Comparison of ENCODE assay signal across 24 cellular contexts in genomic region chr4:155735506-155735905, GRCh38. TPM values are rescaled to one million over a fixed set of nuclear protein-coding genes. Genes with fewer than 3 reads are reported as not detected.
DNase-seq lines count a peak whose midpoint lies in the region; ATAC-seq, FAIRE-seq and TF ChIP-seq lines count a peak whose summit lies in the region.
"Had no signal": no experiment of that assay in that cellular context is flagged by ENCODE, and none has a peak within 500 bp of the region (broad histone marks: within the 10 kb centered on the region; RNA-seq: fewer than 3 reads in every experiment).

No MANE protein-coding gene starts in this region.

- no peak overlapping the region for H2AK5ac ChIP-seq in IMR-90 (ENCODE audit: low read depth, low read length)

- H3K27ac ChIP-seq in IMR-90 (ENCODE audit: insufficient read depth, low read length) (no peak overlapping the region), GM12878 (ENCODE audit: control insufficient read depth, insufficient read depth) (no peak overlapping the region), colonic mucosa (no peak overlapping the region)

- DNase-seq in IMR-90 (peak; percentile 39), GM12878 (ENCODE audit: low read depth, low spot score) (no peak), fibroblast of peridontal ligament (ENCODE audit: extremely low read depth) (peak; percentile 67), sciatic nerve (ENCODE audit: low spot score) (no peak), colonic mucosa (no peak), HAP-1 (ENCODE audit: low spot score in 2 of 2) (no peak), NCI-H1048 (lab: John Stamatoyannopoulos, UW) (no peak)
- DNase-seq: ACHN; Caco-2; CD4-positive, CD25-positive, alpha-beta regulatory T cell; HFFc6; KG1; NCI-H1417 treated with DMSO at 0.1 percent for 48 hours; NCI-H187 treated with DMSO at 0.1 percent for 48 hours; NCI-H226; NCI-H526; PC-3; RPMI8226; SIG-M5 had no signal

- no peak overlapping the region for H4K8ac ChIP-seq in IMR-90 (ENCODE audit: low read depth in 2 of 2, low read length in 2 of 2)

- intact Hi-C loops in IMR-90 (cut with micrococcal nuclease) (loop anchor here (5.0 kb wide), 1 partner anchor 38 kb away; no protein-coding TSS in a partner anchor), GM12878 (cut with micrococcal nuclease; ENCODE audit: unreplicated experiment) (no loop called here), sciatic nerve (cut with DNase I) (no loop called here), colonic mucosa (cut with DNase I) (no loop called here)

- H3K23ac ChIP-seq in IMR-90 (ENCODE audit: low read depth, low read length) = no peak overlapping the region

- H2AK9ac ChIP-seq in IMR-90 (replicated peaks; ENCODE audit: low read depth, low read length, poor library complexity) = no peak overlapping the region

- ATAC-seq in IMR-90 (ENCODE audit: low read depth) (no peak), GM12878 (peak; percentile 60), sciatic nerve (peak; percentile 45)
- ATAC-seq: HepG2, PC-3, SK-N-SH treated with all-trans-retinoic acid at 6 μM for 48 hours had no signal

- no peak overlapping the region for H4K5ac ChIP-seq in IMR-90 (ENCODE audit: low read depth, low read length)

- H2BK5ac ChIP-seq in IMR-90 (ENCODE audit: low read depth, low read length, poor library complexity, severe bottlenecking) = no peak overlapping the region

- no peak overlapping the region for H3K9ac ChIP-seq in IMR-90 (ENCODE audit: low read depth, low read length)
- no peak overlapping the region for H3K9ac ChIP-seq in GM12878 (ENCODE audit: control insufficient read depth, insufficient read depth, low read length)
- no peak overlapping the region for H3K9ac ChIP-seq in colonic mucosa (ENCODE audit: low read depth in 2 of 2, low read length in 2 of 2)

- no peak overlapping the region for H2BK15ac ChIP-seq in IMR-90 (ENCODE audit: low read depth, low read length)

- BruUV-seq in IMR-90 (replicated peaks; lab: Mats Ljungman, UMichigan) = no TSS peak
- BruUV-seq in GM12878 (replicated peaks; lab: Mats Ljungman, UMichigan) = no TSS peak

- no peaks in the 10 kb centered on the region for H3K27me3 ChIP-seq in IMR-90 (ENCODE audit: control insufficient read depth, insufficient read depth, low read length)
- no peaks in the 10 kb centered on the region for H3K27me3 ChIP-seq in GM12878 (replicated peaks in 1 of 2; ENCODE audit: control insufficient read depth in 2 of 2, insufficient read depth in 2 of 2, low read length in 1 of 2)
- no peaks in the 10 kb centered on the region for H3K27me3 ChIP-seq in colonic mucosa
- H3K27me3 ChIP-seq in HAP-1 (ENCODE audit: low read depth) = peaks cover 2% of the 10 kb centered on the region; the same call in 1 of the 2 replicates

- H2AFZ ChIP-seq in IMR-90 (replicated peaks; ENCODE audit: low read length, poor library complexity) (no peak overlapping the region), GM12878 (ENCODE audit: control insufficient read depth, low read depth, low read length) (no peak overlapping the region)

- H3K9me1 ChIP-seq in IMR-90 (ENCODE audit: insufficient read depth, low read length) = no peaks in the 10 kb centered on the region; the same call in 1 of the 2 replicates

- dilution Hi-C loops in IMR-90 (cut with HindIII; ENCODE audit: low sequenced_read_pairs, unreplicated experiment) = no loop called here

- POLR2A ChIA-PET in IMR-90 (lab: Charles Lee; ENCODE audit: unreplicated experiment) = no interaction called here
- POLR2A ChIA-PET in GM12878 (lab: Charles Lee) = interaction anchor here (1.0 to 1.5 kb wide), 2 partner anchors 13 to 36 kb away, joined by 3 read pairs; no protein-coding TSS in a partner anchor

- no peak overlapping the region for H4K91ac ChIP-seq in IMR-90 (ENCODE audit: insufficient read depth, low read depth, low read length)

- H3K79me1 ChIP-seq in IMR-90 (ENCODE audit: low read depth in 1 of 2, low read length in 2 of 2) = no peaks in the 10 kb centered on the region

- H3K4me1 ChIP-seq in IMR-90 (ENCODE audit: control insufficient read depth, insufficient read depth, low read length) = peaks cover 8% of the 10 kb centered on the region
- H3K4me1 ChIP-seq in GM12878 (ENCODE audit: control insufficient read depth, insufficient read depth, low read length) = no peaks in the 10 kb centered on the region
- H3K4me1 ChIP-seq in colonic mucosa = no peaks in the 10 kb centered on the region
- peaks cover 7% of the 10 kb centered on the region; the same call in 1 of the 2 replicates for H3K4me1 ChIP-seq in HAP-1
- H3K4me1 ChIP-seq: Caco-2 had no signal

- CTCF ChIA-PET in IMR-90 (lab: Yijun Ruan, JAX) (interaction anchor here (1.1 to 1.3 kb wide), 2 partner anchors 12 to 23 kb away, joined by 3 read pairs; partner anchors contain the start of gene GUCY1B1), GM12878 (lab: Yijun Ruan, JAX) (interaction anchor here (0.8 to 3.0 kb wide), 6 partner anchors 10 to 238 kb away, joined by 3 to 16 read pairs (median 4); no protein-coding TSS in a partner anchor)

- H3K56ac ChIP-seq in IMR-90 (ENCODE audit: extremely low read depth, insufficient read depth, low read length) = no peak overlapping the region

- H4K20me1 ChIP-seq in IMR-90 (ENCODE audit: insufficient read depth, low read length) (no peaks in the 10 kb centered on the region; the same call in 1 of the 2 replicates), GM12878 (ENCODE audit: control insufficient read depth, insufficient read depth) (no peaks in the 10 kb centered on the region)

- TF ChIP-seq RAD21 in IMR-90 (IDR thresholded peaks at IDR 0.05; ENCODE audit: low read length) = no peak
- TF ChIP-seq RAD21 in GM12878 (IDR thresholded peaks at IDR 0.05; ENCODE audit: insufficient read depth, low read depth, low read length) = no peak

- H3K4ac ChIP-seq in IMR-90 (ENCODE audit: low read depth, low read length) = no peak overlapping the region

- no peak for TF ChIP-seq EP300 in GM12878 (IDR thresholded peaks at IDR 0.05; ENCODE audit: borderline replicate concordance in 1 of 2, control insufficient read depth in 1 of 2, low read depth in 2 of 2, low read length in 2 of 2)

- SMC1A ChIA-PET in GM12878 (lab: Charles Lee; ENCODE audit: uncharacterized antibody, unreplicated experiment) = interaction anchor here (0.5 to 2.5 kb wide), 15 partner anchors 8 to 308 kb away, joined by 3 to 14 read pairs (median 3); partner anchors contain the start of gene GUCY1B1

- H3K4me2 ChIP-seq in IMR-90 (ENCODE audit: low read depth, low read length) = 0 out of 2 replicates have a peak overlapping the region, but pooled peaks have one; percentile 9
- H3K4me2 ChIP-seq in GM12878 (ENCODE audit: control insufficient read depth, insufficient read depth) = no peak overlapping the region

- TF ChIP-seq POLR2A in IMR-90 (IDR thresholded peaks at IDR 0.05; ENCODE audit: low read depth, low read length) = no peak
- TF ChIP-seq POLR2A in GM12878 (IDR thresholded peaks at IDR 0.05; ENCODE audit: low read depth, low read length) = no peak

- H2BK20ac ChIP-seq in IMR-90 (ENCODE audit: low read depth, low read length) = no peak overlapping the region

- H3K18ac ChIP-seq in IMR-90 (ENCODE audit: low read depth, low read length) = no peak overlapping the region

- no peak overlapping the region for H3K14ac ChIP-seq in IMR-90 (replicated peaks; ENCODE audit: low read depth, low read length)

- H2BK120ac ChIP-seq in IMR-90 (ENCODE audit: low read depth, low read length) = no peak overlapping the region

- H3K4me3 ChIP-seq in IMR-90 (ENCODE audit: insufficient read depth, low read depth, low read length) = no peak overlapping the region
- H3K4me3 ChIP-seq in GM12878 = no peak overlapping the region
- H3K4me3 ChIP-seq in colonic mucosa = no peak overlapping the region
- H3K4me3 ChIP-seq in HAP-1 = no peak overlapping the region

- RAD21 ChIA-PET in GM12878 (lab: Charles Lee; ENCODE audit: unreplicated experiment) = interaction anchor here (0.7 to 1.9 kb wide), 8 partner anchors 10 to 218 kb away, joined by 3 to 11 read pairs (median 4); partner anchors contain the start of genes CTSO and GUCY1B1

- no peaks in the 10 kb centered on the region for H3K36me3 ChIP-seq in IMR-90 (ENCODE audit: control insufficient read depth, insufficient read depth, low read length)
- H3K36me3 ChIP-seq in GM12878 (ENCODE audit: control insufficient read depth in 2 of 2, insufficient read depth in 2 of 2, low read length in 1 of 2) = no peaks in the 10 kb centered on the region
- no peaks in the 10 kb centered on the region for H3K36me3 ChIP-seq in colonic mucosa
- H3K36me3 ChIP-seq in HAP-1 (replicated peaks) = no peaks in the 10 kb centered on the region

- in situ Hi-C loops in IMR-90 (cut with MboI; ENCODE audit: low sequenced_read_pairs) = no loop called here
- in situ Hi-C loops in GM12878 (cut with MboI) = no loop called here
- in situ Hi-C loops in HAP-1 (cut with MboI; ENCODE audit: low sequenced_read_pairs) = no loop called here

- FAIRE-seq in GM12878 (lab: Jason Lieb, UNC) = no peak
- FAIRE-seq: GM12892, GM18507, H54, HepG2 had no signal

- H3K79me2 ChIP-seq in GM12878 (ENCODE audit: control insufficient read depth, insufficient read depth, low read length) = no peaks in the 10 kb centered on the region

- TF ChIP-seq CTCF in IMR-90 (conservative IDR thresholded peaks at IDR 0.05; ENCODE audit: low read depth, low read length) (no peak), GM12878 (IDR thresholded peaks at IDR 0.05 in 2 of 3, conservative IDR thresholded peaks at IDR 0.05 in 1 of 3; ENCODE audit: control insufficient read depth in 2 of 3, extremely low read depth in 1 of 3, insufficient read depth in 1 of 3, low read depth in 3 of 3, low read length in 3 of 3) (no peak), colonic mucosa (IDR thresholded peaks at IDR 0.05) (no peak)

- no peaks in the 10 kb centered on the region for H3K9me3 ChIP-seq in IMR-90 (ENCODE audit: control insufficient read depth, insufficient read depth, low read length)
- no peaks in the 10 kb centered on the region for H3K9me3 ChIP-seq in GM12878 (replicated peaks; ENCODE audit: control insufficient read depth, insufficient read depth, low read length)
- no peaks in the 10 kb centered on the region for H3K9me3 ChIP-seq in colonic mucosa
- H3K9me3 ChIP-seq in HAP-1 = no peaks in the 10 kb centered on the region
- H3K9me3 ChIP-seq: Caco-2 had no signal

RNA-seq across cellular contexts. Expression of gene GUCY1B1, which starts 23.3 kb away (rescaled TPM):
- total RNA-seq in IMR-90 (2012; rRNA removed) (2.8 and 2.9 TPM in 2 replicates), GM12878 (2014; rRNA removed) (0.98 and 1.2 TPM in 2 replicates), GM12878 (2014; rRNA removed; fragmentation: Illumina TruSeq; extraction: Trizol) (1.5 and 1.7 TPM in 2 replicates), GM12878 (2021) (0.90 and 0.98 TPM in 2 replicates), sciatic nerve (15.5 TPM), colonic mucosa (1 to 10 TPM; 1.2 to 5.8 TPM)
- polyA plus RNA-seq in IMR-90 (2012; rRNA removed) (2.6 and 3.8 TPM in 2 replicates), GM12878 (2011; rRNA removed) (38.5 and 43.9 TPM in 2 replicates), GM12878 (2014; fragmentation: Illumina TruSeq; extraction: Trizol) (2.1 and 3.6 TPM in 2 replicates), GM12878 (2014; fragmentation: Nextera tagmentation; extraction: Ambion mirVana) (1 to 10 TPM in 1 of 2 experiments, under 1 TPM in 1; 0.60 to 1.1 TPM), GM12878 (2014; rRNA removed) (0.77 and 1.0 TPM in 2 replicates), GM12878 (2016; fragmentation: Nextera tagmentation; extraction: Ambion mirVana) (1 to 10 TPM; 2.1 to 3.0 TPM)
- polyA plus RNA-seq in IMR-90 (2012; cell fraction: cytosol; rRNA removed) = 0.90 and 1.3 TPM in 2 replicates
- 0.49 and 4.4 TPM in 2 replicates for polyA plus RNA-seq in IMR-90 (2012; cell fraction: nucleus; rRNA removed; ENCODE audit: low replicate concordance)
- total RNA-seq in GM12878 (2013; cell fraction: nucleolus; rRNA removed) = 72.4 and 76.1 TPM in 2 replicates
- polyA plus RNA-seq in GM12878 (2011; ENCODE audit: low read depth) = 0.92 TPM
- 20.0 and 24.0 TPM in 2 replicates for polyA plus RNA-seq in GM12878 (2011; cell fraction: cytosol; rRNA removed)
- polyA plus RNA-seq in GM12878 (2011; cell fraction: nucleus; rRNA removed) = 24.7 and 33.3 TPM in 2 replicates
- polyA plus RNA-seq in GM12878 (2012) = 1.2 and 1.9 TPM in 2 replicates
- 31.7 and 50.3 TPM in 2 replicates for polyA minus RNA-seq in GM12878 (2011; rRNA and poly(A)+ RNA removed)
- 12.6 and 14.8 TPM in 2 replicates for polyA minus RNA-seq in GM12878 (2011; cell fraction: cytosol; rRNA and poly(A)+ RNA removed)
- polyA minus RNA-seq in GM12878 (2011; cell fraction: nucleus; rRNA and poly(A)+ RNA removed) = 13.0 and 13.1 TPM in 2 replicates
- total RNA-seq: Caco-2, HepG2 had no signal
- polyA plus RNA-seq: HepG2 had no signal

Comparison
In these comparisons a context has a peak if more than half of its experiments do, and no peak if none do; other contexts are left out.
1. DNase-seq: peak in IMR-90 (single experiment) and fibroblast of peridontal ligament (single experiment); none in GM12878 (single experiment), sciatic nerve (single experiment), colonic mucosa (single experiment), HAP-1 (0 of 2) and NCI-H1048 (single experiment).